1 cellular context compared by ENCODE assay signal in genomic region chr2:46963210-46963609, GRCh38.
TF ChIP-seq lines count a peak whose summit lies in the region.

No MANE protein-coding gene starts in this region.

TF ChIP-seq in HepG2, 621 proteins besides CTCF, POLR2A, EP300 and RAD21:
- no peak for TF ChIP-seq ELF4 (CRISPR knock-in tag; IDR thresholded peaks at IDR 0.05; ENCODE audit: borderline replicate concordance)
- TF ChIP-seq ARNT2 (CRISPR knock-in tag; IDR thresholded peaks at IDR 0.05; ENCODE audit: low read depth) = no peak
- TF ChIP-seq ZNF878 (CRISPR knock-in tag; IDR thresholded peaks at IDR 0.05) = no peak
- TF ChIP-seq ZNF253 (CRISPR knock-in tag; IDR thresholded peaks at IDR 0.05; ENCODE audit: borderline replicate concordance) = no peak
- TF ChIP-seq ZNF883 (CRISPR knock-in tag; IDR thresholded peaks at IDR 0.05; ENCODE audit: not compliant biosample characterization) = peak; percentile 17
- TF ChIP-seq HOXA7 (CRISPR knock-in tag; IDR thresholded peaks at IDR 0.05) = no peak
- TF ChIP-seq TEAD3 (CRISPR knock-in tag; optimal IDR thresholded peaks at IDR 0.05; ENCODE audit: borderline replicate concordance) = peak; percentile 27
- TF ChIP-seq GMEB2 (CRISPR knock-in tag; IDR thresholded peaks at IDR 0.05; ENCODE audit: low read depth) = no peak
- no peak for TF ChIP-seq HBP1 (CRISPR knock-in tag; IDR thresholded peaks at IDR 0.05; ENCODE audit: low read depth)
- TF ChIP-seq ZNF367 (CRISPR knock-in tag; IDR thresholded peaks at IDR 0.05; ENCODE audit: borderline replicate concordance) = no peak
